In the genomic region with DNA sequence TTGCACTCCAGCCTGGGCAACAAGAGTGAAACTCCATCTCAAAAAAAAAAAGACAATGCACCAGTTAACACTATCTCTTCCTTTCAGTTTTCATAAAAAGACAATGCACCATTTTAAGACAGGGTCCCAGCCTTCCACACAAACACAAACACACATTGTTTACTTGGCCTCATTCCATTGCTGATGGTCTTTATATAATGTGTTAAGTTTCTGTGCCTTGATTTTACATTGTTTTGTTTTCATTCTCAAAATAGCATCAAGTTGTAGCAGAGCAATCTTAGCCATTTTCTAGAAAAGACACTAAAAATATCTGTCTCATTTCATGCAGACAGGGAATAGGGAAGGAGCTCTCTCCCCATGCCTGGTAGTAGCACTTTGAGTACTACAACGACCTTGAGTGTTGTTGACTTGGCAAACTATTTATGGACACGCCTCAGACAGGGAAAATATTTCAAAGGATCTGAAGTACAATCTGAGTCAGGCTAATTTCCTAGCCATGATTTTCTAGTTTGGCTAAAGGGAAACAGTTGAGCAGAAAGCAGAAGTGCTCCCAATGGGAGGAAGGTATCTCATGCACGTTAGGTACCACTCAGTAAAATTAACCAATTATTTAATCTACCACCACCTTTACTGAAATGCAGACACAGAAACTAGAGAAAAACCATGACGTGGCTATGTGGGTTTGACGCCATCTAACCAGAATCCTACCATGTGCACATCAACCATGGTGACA, we compare ENCODE assay signal across 15 cellular contexts.
DNase-seq lines count a peak whose midpoint lies in the region; ATAC-seq, FAIRE-seq and TF ChIP-seq lines count a peak whose summit lies in the region.
"Had no signal": no experiment of that assay in that cellular context is flagged by ENCODE, and none has a peak within 500 bp of the region (broad histone marks: within the 10 kb centered on the region; RNA-seq: fewer than 3 reads in every experiment).

No MANE protein-coding gene starts in this region.

- WGBS in A549 (ENCODE audit: missing lambda C conversion rate), result 67% methylated on average over 5 of the region's 5 CpGs

- FAIRE-seq in A549 (lab: Jason Lieb, UNC), result no peak
- FAIRE-seq: endothelial cell of umbilical vein had no signal

- no peak for TF ChIP-seq RAD21 in A549 (conservative IDR thresholded peaks at IDR 0.05 in 1 of 2, IDR thresholded peaks at IDR 0.05 in 1 of 2)

- no peak overlapping the region for H3K4me3 ChIP-seq in A549
- H3K4me3 ChIP-seq: spleen had no signal

- CTCF ChIA-PET in A549 (lab: Yijun Ruan, JAX), result interaction anchor here (1.8 to 3.5 kb wide), 3 partner anchors 9 to 223 kb away, joined by 8 to 14 read pairs (median 12); no protein-coding TSS in a partner anchor

- DNase-seq in A549 (ENCODE audit: low read depth in 1 of 2, low spot score in 1 of 2) (peak in 1 of 2 experiments; percentile 33), medulla oblongata (ENCODE audit: extremely low spot score) (peak; percentile 52), superior temporal gyrus (ENCODE audit: extremely low spot score) (no peak), NCI-H1092 treated with DMSO at 0.1 percent for 48 hours (lab: John Stamatoyannopoulos, UW) (no peak), retina (no peak), NCI-H226 (no peak)
- DNase-seq: activated naive CD4-positive, alpha-beta T cell treated with anti-CD3 and anti-CD28 coated beads, Interleukin-2, amount 10 ng/mL, durations not matched to agents 7 days and 5 days; DMS 273 treated with DMSO at 0.1 percent for 48 hours; head of caudate nucleus; NCI-H2171; spleen had no signal

- no peak for TF ChIP-seq POLR2A in A549 (IDR thresholded peaks at IDR 0.05; ENCODE audit: low read length)

- peak overlapping the region in 1 of 2 experiments; percentile 12; a peak in 1 of 6 replicates for H3K27ac ChIP-seq in A549
- peak overlapping the region; percentile 21 for H3K27ac ChIP-seq in cingulate gyrus (ENCODE audit: low read depth, low read length)
- H3K27ac ChIP-seq: spleen, VCaP had no signal

- no peaks in the 10 kb centered on the region for H3K9me3 ChIP-seq in A549
- H3K9me3 ChIP-seq: spleen had no signal

- H3K4me1 ChIP-seq in A549, result peaks cover 20% of the 10 kb centered on the region

- ATAC-seq in A549 (peak in 1 of 2 experiments; percentile 34; a peak in 2 of 6 replicates), GM21447 (IDR thresholded peaks at IDR 0.05; ENCODE audit: unreplicated experiment) (peak; percentile 5)

- no peak for TF ChIP-seq EP300 in A549 (IDR thresholded peaks at IDR 0.05)

- H3K4me2 ChIP-seq in A549, result peak overlapping the region; percentile 36; the same call in 2 of the 3 replicates

- TF ChIP-seq CTCF in A549 (IDR thresholded peaks at IDR 0.05), result no peak

- POLR2A ChIA-PET in A549 (lab: Yijun Ruan, JAX), result no interaction called here

TF ChIP-seq in A549, 52 proteins besides CTCF, POLR2A, EP300 and RAD21:
- TF ChIP-seq RFX5 (IDR thresholded peaks at IDR 0.05) (no peak), FOSL2 (IDR thresholded peaks at IDR 0.05) (no peak), FOSL2 (CRISPR knock-in tag; IDR thresholded peaks at IDR 0.05) (no peak), ESRRA (IDR thresholded peaks at IDR 0.05; ENCODE audit: borderline replicate concordance, low read length) (no peak), POLR2AphosphoS2 (conservative IDR thresholded peaks at IDR 0.05; ENCODE audit: low read length) (no peak), ZFP36 (IDR thresholded peaks at IDR 0.05; ENCODE audit: borderline replicate concordance, partially characterized antibody) (no peak), HOXB5 (CRISPR knock-in tag; IDR thresholded peaks at IDR 0.05) (no peak), KDM1A (IDR thresholded peaks at IDR 0.05; ENCODE audit: low read depth) (no peak), NFE2L2 (conservative IDR thresholded peaks at IDR 0.05; ENCODE audit: low read length) (no peak), MAZ (IDR thresholded peaks at IDR 0.05; ENCODE audit: borderline replicate concordance, low read depth, low read length) (no peak), HEYL (CRISPR knock-in tag; IDR thresholded peaks at IDR 0.05) (no peak), RCOR1 (IDR thresholded peaks at IDR 0.05; ENCODE audit: low read depth, low read length) (no peak), CEBPB (IDR thresholded peaks at IDR 0.05) (no peak), JUNB (IDR thresholded peaks at IDR 0.05) (no peak), RNF2 (IDR thresholded peaks at IDR 0.05; ENCODE audit: borderline replicate concordance, low read depth) (no peak), NPAS2 (CRISPR knock-in tag; IDR thresholded peaks at IDR 0.05; ENCODE audit: borderline replicate concordance) (no peak), CHD2 (IDR thresholded peaks at IDR 0.05; ENCODE audit: low read length, partially characterized antibody) (no peak), CHD4 (IDR thresholded peaks at IDR 0.05; ENCODE audit: borderline replicate concordance) (no peak), PHF8 (IDR thresholded peaks at IDR 0.05; ENCODE audit: borderline replicate concordance, low read depth) (no peak)
- TF ChIP-seq, protein P1, sequence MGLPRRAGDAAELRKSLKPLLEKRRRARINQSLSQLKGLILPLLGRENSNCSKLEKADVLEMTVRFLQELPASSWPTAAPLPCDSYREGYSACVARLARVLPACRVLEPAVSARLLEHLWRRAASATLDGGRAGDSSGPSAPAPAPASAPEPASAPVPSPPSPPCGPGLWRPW (IDR thresholded peaks at IDR 0.05), result no peak
- TF ChIP-seq, protein P2, sequence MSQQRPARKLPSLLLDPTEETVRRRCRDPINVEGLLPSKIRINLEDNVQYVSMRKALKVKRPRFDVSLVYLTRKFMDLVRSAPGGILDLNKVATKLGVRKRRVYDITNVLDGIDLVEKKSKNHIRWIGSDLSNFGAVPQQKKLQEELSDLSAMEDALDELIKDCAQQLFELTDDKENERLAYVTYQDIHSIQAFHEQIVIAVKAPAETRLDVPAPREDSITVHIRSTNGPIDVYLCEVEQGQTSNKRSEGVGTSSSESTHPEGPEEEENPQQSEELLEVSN (IDR thresholded peaks at IDR 0.05; ENCODE audit: borderline replicate concordance, low read depth), result no peak
